In genomic region chr1:33119532-33120217, GRCh38 we compare ENCODE assay signal across 14 cellular contexts. TPM values are rescaled to one million over a fixed set of nuclear protein-coding genes. Genes with fewer than 3 reads are reported as not detected.
A peak's percentile ranks its signal among the peaks of the same experiment; 100 is the strongest.
DNase-seq lines count a peak whose midpoint lies in the region; FAIRE-seq and TF ChIP-seq lines count a peak whose summit lies in the region.
"Had no signal": no experiment of that assay in that cellular context is flagged by ENCODE, and none has a peak within 500 bp of the region (broad histone marks: within the 10 kb centered on the region; RNA-seq: fewer than 3 reads in every experiment).

No MANE protein-coding gene starts in this region.

- no peaks in the 10 kb centered on the region for H3K36me3 ChIP-seq in H7 (replicated peaks; ENCODE audit: control insufficient read depth, insufficient read depth, low read length)
- H3K36me3 ChIP-seq in kidney epithelial cell (ENCODE audit: control insufficient read depth, insufficient read depth, low read length), result no peaks in the 10 kb centered on the region
- H3K36me3 ChIP-seq: HAP-1 had no signal

- peak overlapping the region; percentile 32 for H3K4me3 ChIP-seq in GM12864 (ENCODE audit: low read depth, low read length)
- H3K4me3 ChIP-seq in H7 (ENCODE audit: insufficient read depth, low read depth, low read length), result no peak overlapping the region
- H3K4me3 ChIP-seq in kidney epithelial cell (ENCODE audit: low read depth, low read length), result no peak overlapping the region
- H3K4me3 ChIP-seq: HAP-1 had no signal

- FAIRE-seq in urothelium cell line (lab: Jason Lieb, UNC), result no peak
- FAIRE-seq: islet of Langerhans had no signal

- DNase-seq in GM12864 (ENCODE audit: low read depth), result peak; percentile 43
- peak; percentile 93 for DNase-seq in H7
- DNase-seq in amniotic epithelial cell (ENCODE audit: low read depth), result peak; percentile 61
- no peak for DNase-seq in kidney epithelial cell (ENCODE audit: low read depth)
- DNase-seq in NCI-H1105 treated with DMSO at 0.1 percent for 48 hours (lab: John Stamatoyannopoulos, UW), result no peak
- DNase-seq in NCI-H1930 (lab: John Stamatoyannopoulos, UW), result no peak
- DNase-seq in urothelium cell line (ENCODE audit: low spot score), result no peak
- DNase-seq in DMS79 treated with DMSO at 0.1 percent for 48 hours (lab: John Stamatoyannopoulos, UW), result no peak
- DNase-seq: activated CD4-positive, alpha-beta T cell treated with anti-CD3 and anti-CD28 coated beads, Interleukin-2, amount 50 U/mL, for 48 hours; activated naive CD4-positive, alpha-beta T cell treated with anti-CD3 and anti-CD28 coated beads, Interleukin-2, amount 10 ng/mL, durations not matched to agents 7 days and 5 days; CD8-positive, alpha-beta memory T cell; NCI-H2081 had no signal

- TF ChIP-seq CTCF in GM12864 (IDR thresholded peaks at IDR 0.05; ENCODE audit: low read depth, low read length, missing control alignments), result peak; percentile 62
- TF ChIP-seq CTCF in kidney epithelial cell (IDR thresholded peaks at IDR 0.05; ENCODE audit: insufficient read depth, low read length, poor library complexity, severe bottlenecking), result peak; percentile 37

- H3K27me3 ChIP-seq in H7 (ENCODE audit: control insufficient read depth, insufficient read depth, low read length), result no peaks in the 10 kb centered on the region; the same call in 1 of the 2 replicates
- H3K27me3 ChIP-seq in kidney epithelial cell (ENCODE audit: control insufficient read depth, insufficient read depth, low read length), result no peaks in the 10 kb centered on the region

RNA-seq across cellular contexts. Expression of gene AZIN2, which starts 38.7 kb away (rescaled TPM):
- total RNA-seq in H7 (2014; rRNA removed; shearing (Covaris generic)), result 0.96 and 2.5 TPM in 2 replicates
- total RNA-seq in kidney epithelial cell, result 2.8 and 4.0 TPM in 2 replicates

Comparison
In these comparisons a context has a peak if more than half of its experiments do, and no peak if none do; other contexts are left out.
1. DNase-seq: peak in GM12864 (single experiment), H7 (single experiment) and amniotic epithelial cell (single experiment); none in kidney epithelial cell (single experiment), NCI-H1105 treated with DMSO at 0.1 percent for 48 hours (single experiment), NCI-H1930 (0 of 2), urothelium cell line (single experiment) and DMS79 treated with DMSO at 0.1 percent for 48 hours (single experiment).